25 cellular contexts compared by ENCODE assay signal in the genomic region with DNA sequence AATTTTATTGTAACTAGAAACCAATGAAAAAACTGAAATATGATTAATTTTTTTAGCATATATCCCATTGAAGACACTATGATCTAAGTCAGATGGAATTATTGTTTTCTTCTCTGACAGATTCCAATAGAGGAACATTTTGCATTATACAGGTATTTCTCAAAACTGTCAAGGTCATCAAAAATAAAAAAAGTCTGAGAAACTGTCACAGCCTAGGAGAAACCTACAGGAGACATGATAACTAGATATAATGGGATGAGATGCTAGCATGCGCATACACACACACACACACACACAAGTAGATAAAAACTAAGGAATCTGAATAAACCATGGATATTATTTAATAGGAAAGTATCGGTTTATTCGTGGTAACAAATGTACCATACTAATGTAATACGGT.
A peak's percentile ranks its signal among the peaks of the same experiment; 100 is the strongest.
DNase-seq lines count a peak whose midpoint lies in the region; ATAC-seq, FAIRE-seq and TF ChIP-seq lines count a peak whose summit lies in the region.
"Had no signal": no experiment of that assay in that cellular context is flagged by ENCODE, and none has a peak within 500 bp of the region (broad histone marks: within the 10 kb centered on the region; RNA-seq: fewer than 3 reads in every experiment).

No MANE protein-coding gene starts in this region.

- H3K27me3 ChIP-seq in IMR-90 (ENCODE audit: control insufficient read depth, insufficient read depth, low read length) = no peaks in the 10 kb centered on the region
- no peaks in the 10 kb centered on the region for H3K27me3 ChIP-seq in neural cell (ENCODE audit: insufficient read depth, low read depth, low read length)
- no peaks in the 10 kb centered on the region for H3K27me3 ChIP-seq in CD8-positive, alpha-beta memory T cell (ENCODE audit: insufficient read depth, low read length, poor library complexity, severe bottlenecking)
- H3K27me3 ChIP-seq: BLaER1 treated with 17β-estradiol and CSF1 and Interleukin-3, amounts not matched to agents 10 nM and 100 nM had no signal

- no peak overlapping the region for H4K8ac ChIP-seq in IMR-90 (ENCODE audit: low read depth in 2 of 2, low read length in 2 of 2)

- CTCF ChIA-PET in A549 (lab: Yijun Ruan, JAX) (no interaction called here), IMR-90 (lab: Yijun Ruan, JAX) (no interaction called here)
- CTCF ChIA-PET in CD8-positive, alpha-beta memory T cell (lab: Charles Lee) = no interaction called here

- no peak overlapping the region for H2AK9ac ChIP-seq in IMR-90 (replicated peaks; ENCODE audit: low read depth, low read length, poor library complexity)

- intact Hi-C loops in IMR-90 (cut with micrococcal nuclease) = no loop called here

- POLR2A ChIA-PET in A549 (lab: Yijun Ruan, JAX) (no interaction called here), IMR-90 (lab: Charles Lee; ENCODE audit: unreplicated experiment) (no interaction called here)
- POLR2A ChIA-PET in CD8-positive, alpha-beta memory T cell (lab: Charles Lee) = no interaction called here

- no peak for TF ChIP-seq CTCF in A549 (IDR thresholded peaks at IDR 0.05)
- TF ChIP-seq CTCF in IMR-90 (conservative IDR thresholded peaks at IDR 0.05; ENCODE audit: low read depth, low read length) = no peak
- TF ChIP-seq CTCF in neural cell (IDR thresholded peaks at IDR 0.05; ENCODE audit: poor library complexity, severe bottlenecking) = no peak

- no TSS peak for BruUV-seq in IMR-90 (replicated peaks; lab: Mats Ljungman, UMichigan)

- H4K5ac ChIP-seq in IMR-90 (ENCODE audit: low read depth, low read length) = no peak overlapping the region

- H3K36me3 ChIP-seq in IMR-90 (ENCODE audit: control insufficient read depth, insufficient read depth, low read length) (no peaks in the 10 kb centered on the region), neural cell (ENCODE audit: insufficient read depth, low read length) (no peaks in the 10 kb centered on the region)
- no peaks in the 10 kb centered on the region for H3K36me3 ChIP-seq in CD8-positive, alpha-beta memory T cell (ENCODE audit: insufficient read depth, low read length)
- H3K36me3 ChIP-seq: BLaER1 treated with 17β-estradiol and CSF1 and Interleukin-3, amounts not matched to agents 10 nM and 100 nM had no signal

- dilution Hi-C loops in IMR-90 (cut with HindIII; ENCODE audit: low sequenced_read_pairs, unreplicated experiment) = no loop called here

- H3K27ac ChIP-seq in A549 = no peak overlapping the region
- H3K27ac ChIP-seq in IMR-90 (ENCODE audit: insufficient read depth, low read length) = no peak overlapping the region
- H3K27ac ChIP-seq in neural cell (ENCODE audit: low read length) = no peak overlapping the region
- no peak overlapping the region for H3K27ac ChIP-seq in CD8-positive, alpha-beta memory T cell (ENCODE audit: low read depth, low read length)
- H3K27ac ChIP-seq: BLaER1 treated with 17β-estradiol and CSF1 and Interleukin-3, amounts not matched to agents 10 nM and 100 nM; C4-2B had no signal

- in situ Hi-C loops in IMR-90 (cut with MboI; ENCODE audit: low sequenced_read_pairs) = no loop called here

- no peaks in the 10 kb centered on the region for H3K36me3 Mint-ChIP-seq in CD8-positive, alpha-beta memory T cell
- H3K36me3 Mint-ChIP-seq: CD8-positive, alpha-beta T cell had no signal

- H4K20me1 ChIP-seq in IMR-90 (ENCODE audit: insufficient read depth, low read length) (no peaks in the 10 kb centered on the region), neural cell (ENCODE audit: insufficient read depth) (no peaks in the 10 kb centered on the region)
- H4K20me1 ChIP-seq: BLaER1 treated with 17β-estradiol and CSF1 and Interleukin-3, amounts not matched to agents 10 nM and 100 nM had no signal

- H3K79me2 ChIP-seq in neural cell (replicated peaks; ENCODE audit: insufficient read depth, low read length) = no peaks in the 10 kb centered on the region

- no peak for TF ChIP-seq EP300 in A549 (IDR thresholded peaks at IDR 0.05)
- TF ChIP-seq EP300 in neural cell (conservative IDR thresholded peaks at IDR 0.05; ENCODE audit: poor library complexity, severe bottlenecking) = peak; percentile 91

- H3K4me1 Mint-ChIP-seq in CD8-positive, alpha-beta memory T cell = no peaks in the 10 kb centered on the region
- H3K4me1 Mint-ChIP-seq: B cell had no signal

- H3K9me3 ChIP-seq in A549 = no peaks in the 10 kb centered on the region
- no peaks in the 10 kb centered on the region for H3K9me3 ChIP-seq in IMR-90 (ENCODE audit: control insufficient read depth, insufficient read depth, low read length)
- H3K9me3 ChIP-seq in neural cell (ENCODE audit: low read length) = no peaks in the 10 kb centered on the region
- no peaks in the 10 kb centered on the region for H3K9me3 ChIP-seq in CD8-positive, alpha-beta memory T cell (ENCODE audit: low read length)

- no peak overlapping the region for H3K14ac ChIP-seq in IMR-90 (replicated peaks; ENCODE audit: low read depth, low read length)

- H3K4ac ChIP-seq in IMR-90 (ENCODE audit: low read depth, low read length) = no peak overlapping the region

- H2BK5ac ChIP-seq in IMR-90 (ENCODE audit: low read depth, low read length, poor library complexity, severe bottlenecking) = no peak overlapping the region

- no peak overlapping the region for H3K4me3 ChIP-seq in A549
- H3K4me3 ChIP-seq in IMR-90 (ENCODE audit: insufficient read depth, low read depth, low read length) = no peak overlapping the region
- H3K4me3 ChIP-seq in neural cell (ENCODE audit: low read length) = no peak overlapping the region
- no peak overlapping the region for H3K4me3 ChIP-seq in CD8-positive, alpha-beta memory T cell (ENCODE audit: low read length)
- H3K4me3 ChIP-seq: BLaER1 treated with 17β-estradiol and CSF1 and Interleukin-3, amounts not matched to agents 10 nM and 100 nM; GM12878 had no signal

- H4K91ac ChIP-seq in IMR-90 (ENCODE audit: insufficient read depth, low read depth, low read length) = no peak overlapping the region

- no peaks in the 10 kb centered on the region for H3K9me2 ChIP-seq in neural cell (ENCODE audit: insufficient read depth, low read length)

- no peak overlapping the region for H3K56ac ChIP-seq in IMR-90 (ENCODE audit: extremely low read depth, insufficient read depth, low read length)

- H2AK5ac ChIP-seq in IMR-90 (ENCODE audit: low read depth, low read length) = no peak overlapping the region

- no peak overlapping the region for H3K4me3 Mint-ChIP-seq in CD8-positive, alpha-beta memory T cell
- H3K4me3 Mint-ChIP-seq: B cell; CD4-positive, alpha-beta T cell; CD8-positive, alpha-beta T cell had no signal

- no peak overlapping the region for H2AFZ ChIP-seq in IMR-90 (replicated peaks; ENCODE audit: low read length, poor library complexity)
- no peak overlapping the region for H2AFZ ChIP-seq in neural cell (ENCODE audit: low read depth, low read length)

- TF ChIP-seq POLR2A in A549 (IDR thresholded peaks at IDR 0.05; ENCODE audit: low read length) (no peak), IMR-90 (IDR thresholded peaks at IDR 0.05; ENCODE audit: low read depth, low read length) (no peak)

- TF ChIP-seq RAD21 in A549 (conservative IDR thresholded peaks at IDR 0.05 in 1 of 2, IDR thresholded peaks at IDR 0.05 in 1 of 2) = no peak
- no peak for TF ChIP-seq RAD21 in IMR-90 (IDR thresholded peaks at IDR 0.05; ENCODE audit: low read length)
- no peak for TF ChIP-seq RAD21 in neural cell (conservative IDR thresholded peaks at IDR 0.05)

- peaks cover 3 to 16% (median 13%) of the 10 kb centered on the region in 5 donors for H3K9me3 Mint-ChIP-seq in CD8-positive, alpha-beta memory T cell

- H2BK20ac ChIP-seq in IMR-90 (ENCODE audit: low read depth, low read length) = no peak overlapping the region

- H3K23ac ChIP-seq in IMR-90 (ENCODE audit: low read depth, low read length) = no peak overlapping the region

- no peaks in the 10 kb centered on the region for H3K9me1 ChIP-seq in IMR-90 (ENCODE audit: insufficient read depth, low read length)

- ATAC-seq in A549 (no peak), IMR-90 (ENCODE audit: low read depth) (no peak), GM21381 (IDR thresholded peaks at IDR 0.05; ENCODE audit: unreplicated experiment) (no peak)
- ATAC-seq: CD8-positive, alpha-beta T cell; GM12878 had no signal

- no peak overlapping the region for H3K27ac Mint-ChIP-seq in CD8-positive, alpha-beta memory T cell
- H3K27ac Mint-ChIP-seq: B cell; CD4-positive, alpha-beta T cell; CD8-positive, alpha-beta T cell had no signal

- H3K4me2 ChIP-seq in A549 = no peak overlapping the region
- no peak overlapping the region for H3K4me2 ChIP-seq in IMR-90 (ENCODE audit: low read depth, low read length)
- no peak overlapping the region for H3K4me2 ChIP-seq in neural cell (ENCODE audit: low read length)
- H3K4me2 ChIP-seq: BLaER1 treated with 17β-estradiol and CSF1 and Interleukin-3, amounts not matched to agents 10 nM and 100 nM had no signal

- H3F3A ChIP-seq in neural cell (ENCODE audit: insufficient read depth, low read length, poor library complexity, severe bottlenecking) = no peaks in the 10 kb centered on the region

- H3K4me1 ChIP-seq in A549 (no peaks in the 10 kb centered on the region), IMR-90 (ENCODE audit: control insufficient read depth, insufficient read depth, low read length) (peaks cover 6% of the 10 kb centered on the region)
- H3K4me1 ChIP-seq in CD8-positive, alpha-beta memory T cell (ENCODE audit: insufficient read depth, low read length) = no peaks in the 10 kb centered on the region
- H3K4me1 ChIP-seq: BLaER1 treated with 17β-estradiol and CSF1 and Interleukin-3, amounts not matched to agents 10 nM and 100 nM had no signal

- H3K18ac ChIP-seq in IMR-90 (ENCODE audit: low read depth, low read length) = no peak overlapping the region

- no peak for DNase-seq in A549 (ENCODE audit: low read depth in 1 of 2, low spot score in 1 of 2)
- DNase-seq in IMR-90 = no peak
- DNase-seq in superior temporal gyrus (ENCODE audit: extremely low spot score) = peak; percentile 2
- DNase-seq in CD1c-positive myeloid dendritic cell (ENCODE audit: extremely low spot score) = no peak
- DNase-seq in CD8-positive, alpha-beta memory T cell = no peak
- DNase-seq: 8988T; AML-193; CD4-positive, alpha-beta T cell; CD8-positive, alpha-beta T cell; COR-L47; DMS 273 treated with DMSO at 0.1 percent for 48 hours; DMS153; DMS53; DMS79; DND-41; EL; GDM1 had no signal

- no peak overlapping the region for H2BK120ac ChIP-seq in IMR-90 (ENCODE audit: low read depth, low read length)

- H3K9ac ChIP-seq in IMR-90 (ENCODE audit: low read depth, low read length) (no peak overlapping the region), neural cell (ENCODE audit: low read length) (no peak overlapping the region)
- H3K9ac ChIP-seq: BLaER1 treated with 17β-estradiol and CSF1 and Interleukin-3, amounts not matched to agents 10 nM and 100 nM had no signal

- WGBS in A549 (ENCODE audit: missing lambda C conversion rate) = 75% methylated on average over 4 of the region's 4 CpGs
- WGBS in IMR-90 (ENCODE audit: extremely low coverage in 2 of 2, insufficient read length in 1 of 2), 2 experiments = 100% methylated on average over 3 of the region's 4 CpGs; no CpG with 5 or more reads in 1 of the 2 experiments

- H3K27me3 Mint-ChIP-seq in CD8-positive, alpha-beta memory T cell = no peaks in the 10 kb centered on the region
- H3K27me3 Mint-ChIP-seq: B cell; CD4-positive, alpha-beta T cell had no signal

- no peaks in the 10 kb centered on the region for H3K79me1 ChIP-seq in IMR-90 (ENCODE audit: low read depth in 1 of 2, low read length in 2 of 2)

- H2BK15ac ChIP-seq in IMR-90 (ENCODE audit: low read depth, low read length) = no peak overlapping the region

- FAIRE-seq in A549 (lab: Jason Lieb, UNC) = no peak
- FAIRE-seq: GM12878, GM12892, GM18507 had no signal
